8 cellular contexts compared by ENCODE assay signal in the genomic region with DNA sequence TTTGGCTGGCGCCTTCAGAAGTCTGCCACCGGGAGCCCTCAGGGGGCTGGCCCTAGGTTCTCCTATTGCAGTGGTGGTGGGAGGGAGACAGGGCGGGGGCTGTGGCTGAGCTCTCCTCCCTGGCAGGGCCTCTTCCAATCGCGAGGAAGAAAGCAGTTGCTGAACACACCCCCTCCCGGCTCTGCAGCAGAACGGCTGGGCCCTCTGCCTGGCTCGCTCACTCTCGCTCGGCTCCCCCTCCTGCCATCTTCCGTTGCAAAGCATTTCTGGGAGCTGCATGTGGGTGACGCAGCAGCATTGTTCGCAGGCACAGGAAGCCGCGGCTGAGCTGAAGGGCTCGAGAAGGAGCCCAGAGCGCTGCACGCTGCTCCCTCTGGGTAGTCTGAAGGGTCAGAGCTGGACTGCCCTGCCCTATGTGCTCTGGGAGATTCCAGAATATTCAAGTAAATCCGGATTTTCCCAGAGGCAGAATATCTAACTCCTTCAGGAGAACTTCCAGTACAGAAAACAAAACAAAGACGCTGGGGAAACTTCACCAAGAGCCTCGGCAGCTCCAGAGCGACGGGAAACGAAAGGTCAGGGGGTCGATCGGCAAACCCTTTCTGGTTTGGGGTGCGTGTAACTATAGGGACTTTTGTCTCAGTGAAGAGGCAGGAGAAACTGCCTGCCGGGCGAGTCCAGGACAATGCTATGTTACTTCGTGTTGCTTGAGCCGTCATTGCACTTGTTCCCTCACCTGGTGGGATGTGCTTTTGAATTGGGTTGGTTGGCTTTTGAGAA.
DNase-seq lines count a peak whose midpoint lies in the region; ATAC-seq and TF ChIP-seq lines count a peak whose summit lies in the region.

No MANE protein-coding gene starts in this region.

- no peaks in the 10 kb centered on the region for H3K27me3 ChIP-seq in OCI-LY3 (ENCODE audit: low read depth, low read length)

- peaks cover 94% of the 10 kb centered on the region for H3K79me2 ChIP-seq in OCI-LY3 (ENCODE audit: low read length)

- no peak for TF ChIP-seq CTCF in OCI-LY3 (IDR thresholded peaks at IDR 0.05; ENCODE audit: low read depth, low read length)

- no peak overlapping the region for H2AFZ ChIP-seq in OCI-LY3 (ENCODE audit: low read depth, low read length)

- peak overlapping the region; percentile 91 for H3K27ac ChIP-seq in OCI-LY3 (ENCODE audit: low read length)

- no peaks in the 10 kb centered on the region for H3K9me3 ChIP-seq in OCI-LY3 (ENCODE audit: insufficient read depth, low read length)

- H3K4me1 ChIP-seq in OCI-LY3 (ENCODE audit: low read length), result peaks cover 37% of the 10 kb centered on the region

- DNase-seq in DMS 273 (lab: John Stamatoyannopoulos, UW; ENCODE audit: unreplicated experiment), result peak; percentile 97
- peak; percentile 100 for DNase-seq in HuH-7.5 (ENCODE audit: low spot score)
- DNase-seq in activated T-cell treated with anti-CD3 and anti-CD28 coated beads for 24 hours (ENCODE audit: low read depth), result peak; percentile 94
- DNase-seq in epidermal melanocyte (ENCODE audit: insufficient read length, low spot score), result peak; percentile 76
- DNase-seq in middle frontal gyrus (ENCODE audit: extremely low spot score, low spot score), result peak; percentile 87
- DNase-seq in stimulated activated CD8-positive, alpha-beta memory T cell treated with anti-CD3 and anti-CD28 coated beads, Interleukin-2, amount 100 ng/mL, for 1 hour (ENCODE audit: low read depth in 2 of 2), result peak; percentile 83 to 91

- peak overlapping the region; percentile 82 for H3K4me3 ChIP-seq in OCI-LY3 (ENCODE audit: low read length)

- H3K4me2 ChIP-seq in OCI-LY3 (ENCODE audit: low read length), result peak overlapping the region; percentile 80

- ATAC-seq in GM21526 (IDR thresholded peaks at IDR 0.05; ENCODE audit: low FRiP score, unreplicated experiment), result peak; percentile 84

- H4K20me1 ChIP-seq in OCI-LY3 (ENCODE audit: insufficient read depth, low read length), result peaks cover 62% of the 10 kb centered on the region

- H3K36me3 ChIP-seq in OCI-LY3 (replicated peaks; ENCODE audit: low read depth, low read length), result peaks cover 46% of the 10 kb centered on the region

- peak overlapping the region; percentile 90 for H3K9ac ChIP-seq in OCI-LY3 (ENCODE audit: low read length)

Comparison
In these comparisons a context has a peak if more than half of its experiments do, and no peak if none do; other contexts are left out.
1. Peak in every context shown above with its lines: DNase-seq, ATAC-seq, H3K4me3 ChIP-seq and H3K27ac ChIP-seq.